In genomic region chr7:128060018-128060417, GRCh38 we compare ENCODE assay signal across 1 cellular context.
TF ChIP-seq lines count a peak whose summit lies in the region.

No MANE protein-coding gene starts in this region.

TF ChIP-seq in WTC11, 78 proteins besides CTCF, POLR2A, EP300 and RAD21 (continued from another document):
- TF ChIP-seq CDX4 (CRISPR knock-in tag; IDR thresholded peaks at IDR 0.05; ENCODE audit: borderline replicate concordance), result no peak
- TF ChIP-seq GTF2I (CRISPR knock-in tag; conservative IDR thresholded peaks at IDR 0.05), result no peak
- no peak for TF ChIP-seq USF1 (CRISPR knock-in tag; IDR thresholded peaks at IDR 0.05)
- TF ChIP-seq ZBTB43 (CRISPR knock-in tag; IDR thresholded peaks at IDR 0.05), result no peak
- TF ChIP-seq NR2C2 (CRISPR knock-in tag; IDR thresholded peaks at IDR 0.05), result no peak
- no peak for TF ChIP-seq AFF4 (CRISPR knock-in tag; IDR thresholded peaks at IDR 0.05; ENCODE audit: borderline replicate concordance)
- no peak for TF ChIP-seq ATF2 (CRISPR knock-in tag; IDR thresholded peaks at IDR 0.05; ENCODE audit: borderline replicate concordance, low read depth)
